Comparison of ENCODE assay signal across 18 cellular contexts in the genomic region with DNA sequence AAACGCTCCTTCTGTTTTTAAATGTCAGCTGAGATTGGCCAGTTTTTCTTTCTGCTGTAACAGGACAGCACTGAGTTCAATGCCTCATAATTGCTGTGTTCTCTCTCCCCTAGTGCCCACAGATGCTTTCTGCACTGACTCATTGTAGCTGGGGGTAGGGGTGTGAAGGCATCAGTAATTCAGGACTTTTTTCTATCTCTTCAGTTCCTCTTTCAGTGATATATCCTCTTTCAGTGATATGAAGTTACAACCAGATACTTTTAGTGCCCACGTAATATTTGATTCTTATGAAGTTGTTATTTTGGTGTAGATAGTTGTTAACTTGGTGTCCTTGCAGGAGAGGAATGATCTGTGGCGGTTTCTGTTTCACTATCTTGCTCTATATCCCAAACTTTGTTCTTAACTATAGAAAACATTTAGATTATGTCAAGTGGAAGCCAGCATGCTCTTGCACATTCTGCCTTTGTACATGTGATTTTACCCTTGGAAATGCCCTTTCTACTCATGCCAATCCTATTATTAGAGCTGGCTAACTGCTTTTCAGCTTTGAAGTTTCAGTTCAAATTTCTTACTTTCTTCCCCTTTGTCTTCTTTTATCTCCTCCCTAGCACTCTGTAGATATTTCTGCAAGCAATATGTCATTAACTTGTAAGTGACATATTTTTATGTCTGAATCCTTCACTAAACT.
DNase-seq lines count a peak whose midpoint lies in the region; ATAC-seq, FAIRE-seq and TF ChIP-seq lines count a peak whose summit lies in the region.
"Had no signal": no experiment of that assay in that cellular context is flagged by ENCODE, and none has a peak within 500 bp of the region (broad histone marks: within the 10 kb centered on the region; RNA-seq: fewer than 3 reads in every experiment).

No MANE protein-coding gene starts in this region.

- H3K27me3 Mint-ChIP-seq in CD8-positive, alpha-beta T cell (ENCODE audit: low read depth) = no peaks in the 10 kb centered on the region

- ATAC-seq in GM21360 (IDR thresholded peaks at IDR 0.05; ENCODE audit: unreplicated experiment) (peak; percentile 97), HG03060 (IDR thresholded peaks at IDR 0.05; ENCODE audit: low read depth, unreplicated experiment) (peak; percentile 73), heart right ventricle (peak in 5 of 8 donors; percentile 39 to 76 (median 75))
- ATAC-seq in CD8-positive, alpha-beta T cell = no peak
- ATAC-seq: activated T-cell treated with anti-CD3 and anti-CD28 coated beads, Interleukin-2, amount 50 U/mL, for 4 hours; lower lobe of right lung; SK-N-SH treated with all-trans-retinoic acid at 6 μM for 48 hours had no signal

- H3K9me3 Mint-ChIP-seq in CD8-positive, alpha-beta T cell = no peaks in the 10 kb centered on the region
- H3K9me3 Mint-ChIP-seq: activated T-cell treated with anti-CD3 and anti-CD28 coated beads, Interleukin-2, amount 50 U/mL, for 4 hours had no signal

- POLR2A ChIA-PET in CD8-positive, alpha-beta T cell (lab: Charles Lee) = no interaction called here

- no peak overlapping the region for H3K4me3 ChIP-seq in heart right ventricle
- no peak overlapping the region for H3K4me3 ChIP-seq in CD8-positive, alpha-beta T cell (ENCODE audit: low read depth, low read length)
- H3K4me3 ChIP-seq: lower lobe of right lung had no signal

- TF ChIP-seq POLR2A in GM12891 (IDR thresholded peaks at IDR 0.05; ENCODE audit: low read depth, low read length) = no peak

- no peak for TF ChIP-seq CTCF in heart right ventricle (IDR thresholded peaks at IDR 0.05)
- no peak for TF ChIP-seq CTCF in CD8-positive, alpha-beta T cell (IDR thresholded peaks at IDR 0.05)

- H3K27me3 ChIP-seq in heart right ventricle = no peaks in the 10 kb centered on the region
- no peaks in the 10 kb centered on the region for H3K27me3 ChIP-seq in CD8-positive, alpha-beta T cell (ENCODE audit: insufficient read depth, low read length)

- no peak overlapping the region for H3K4me3 Mint-ChIP-seq in CD8-positive, alpha-beta T cell
- H3K4me3 Mint-ChIP-seq: activated T-cell treated with anti-CD3 and anti-CD28 coated beads, Interleukin-2, amount 50 U/mL, for 4 hours; nephron had no signal

- H3K9me3 ChIP-seq in heart right ventricle = no peaks in the 10 kb centered on the region
- no peaks in the 10 kb centered on the region for H3K9me3 ChIP-seq in CD8-positive, alpha-beta T cell (ENCODE audit: low read length)
- H3K9me3 ChIP-seq: lower lobe of right lung had no signal

- FAIRE-seq in GM12891 (lab: Jason Lieb, UNC) = peak; percentile 89

- CTCF ChIA-PET in CD8-positive, alpha-beta T cell (lab: Charles Lee) = no interaction called here

- DNase-seq in GM12891 (ENCODE audit: insufficient read length, low spot score) (no peak), heart right ventricle (no peak), NCI-H524 (lab: John Stamatoyannopoulos, UW) (no peak), GM19238 (ENCODE audit: insufficient read length, low spot score) (no peak), NCI-H510A treated with DMSO at 0.1 percent for 48 hours (lab: John Stamatoyannopoulos, UW) (no peak)
- DNase-seq in CD8-positive, alpha-beta T cell = no peak
- DNase-seq: activated CD4-positive, alpha-beta T cell treated with anti-CD3 and anti-CD28 coated beads, Interleukin-2, amount 50 U/mL, for 4 hours; activated T-cell treated with anti-CD3 and anti-CD28 coated beads, Interleukin-2, amount 50 U/mL, for 4 hours; central memory CD4-positive, alpha-beta T cell; COR-L47; lower lobe of right lung; NCI-H187; NCI-H510A; substantia nigra had no signal

- peak overlapping the region in 6 of 10 donors; percentile 48 to 64 (median 59) for H3K27ac ChIP-seq in heart right ventricle
- no peak overlapping the region for H3K27ac ChIP-seq in CD8-positive, alpha-beta T cell (ENCODE audit: low read depth, low read length)
- H3K27ac ChIP-seq: lower lobe of right lung had no signal

- no peaks in the 10 kb centered on the region for H3K36me3 Mint-ChIP-seq in CD8-positive, alpha-beta T cell

- H3K4me1 Mint-ChIP-seq in CD8-positive, alpha-beta T cell (ENCODE audit: low read depth) = no peaks in the 10 kb centered on the region
- H3K4me1 Mint-ChIP-seq: nephron had no signal

- no peak overlapping the region for H3K27ac Mint-ChIP-seq in CD8-positive, alpha-beta T cell
- H3K27ac Mint-ChIP-seq: nephron had no signal

- 35 to 43% methylated on average over 3 of the region's 3 CpGs for WGBS in heart right ventricle, 2 donors

- no peaks in the 10 kb centered on the region for H3K36me3 ChIP-seq in heart right ventricle
- no peaks in the 10 kb centered on the region for H3K36me3 ChIP-seq in CD8-positive, alpha-beta T cell (ENCODE audit: insufficient read depth, low read length)
- H3K36me3 ChIP-seq: lower lobe of right lung had no signal

- no peaks in the 10 kb centered on the region for H3K4me1 ChIP-seq in heart right ventricle
- no peaks in the 10 kb centered on the region for H3K4me1 ChIP-seq in CD8-positive, alpha-beta T cell (ENCODE audit: insufficient read depth, low read length)
- H3K4me1 ChIP-seq: lower lobe of right lung had no signal

- intact Hi-C loops in heart right ventricle (cut with DNase I) = no loop called here
- intact Hi-C loops in CD8-positive, alpha-beta T cell (cut with DNase I, micrococcal nuclease) = no loop called here

TF ChIP-seq in GM12891, 5 proteins besides CTCF, POLR2A, EP300 and RAD21:
- TF ChIP-seq SPI1 (IDR thresholded peaks at IDR 0.05; ENCODE audit: low read depth, low read length) (peak; percentile 85), POLR2AphosphoS5 (IDR thresholded peaks at IDR 0.05; ENCODE audit: low read depth, low read length) (no peak)
TF ChIP-seq in GM12891: peak in this region for 1.
